ENCODE assay signal across 1 cellular context in genomic region chr3:189355115-189355480, GRCh38.
TF ChIP-seq lines count a peak whose summit lies in the region.

No MANE protein-coding gene starts in this region.

TF ChIP-seq in GM12878, 131 proteins besides CTCF, POLR2A, EP300 and RAD21 (continued from another document):
- TF ChIP-seq YY1 (IDR thresholded peaks at IDR 0.05; ENCODE audit: low read depth, low read length): no peak
- TF ChIP-seq EZH2 (IDR thresholded peaks at IDR 0.05; ENCODE audit: borderline replicate concordance, control insufficient read depth, low read depth, low read length): no peak
- no peak for TF ChIP-seq RBBP5 (conservative IDR thresholded peaks at IDR 0.05)
